ENCODE assay signal across 8 cellular contexts in the genomic region with DNA sequence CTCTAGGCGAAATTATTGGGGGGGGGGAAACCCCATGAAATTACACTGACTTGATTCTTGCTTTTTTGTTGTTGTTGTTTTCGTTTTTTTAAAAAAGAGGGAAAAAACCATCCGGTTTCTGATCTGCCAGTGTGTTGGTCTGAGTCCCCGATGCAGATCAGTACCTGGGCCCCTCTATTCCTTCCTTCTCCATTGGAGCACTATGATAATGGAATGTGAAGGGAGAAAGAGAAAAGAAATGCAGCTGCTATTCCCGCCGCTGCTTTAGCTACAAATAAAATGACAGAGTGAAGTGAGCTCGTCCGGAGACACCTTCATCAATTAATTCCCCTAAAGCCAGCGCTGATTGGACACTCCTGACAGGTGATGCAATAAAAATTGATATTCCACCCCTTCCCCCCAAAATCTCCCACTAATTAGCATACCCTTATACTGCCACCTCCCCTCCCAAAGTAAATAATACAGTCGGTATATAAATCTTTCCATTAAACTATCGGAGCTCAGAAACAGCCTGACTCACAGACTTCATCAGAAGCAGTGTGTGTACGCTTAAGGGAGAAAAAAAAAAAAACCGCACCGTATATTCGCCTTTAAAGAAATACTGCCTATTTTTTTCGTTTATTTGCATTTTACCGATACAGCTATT. TPM values are rescaled to one million over a fixed set of nuclear protein-coding genes. Genes with fewer than 3 reads are reported as not detected.
DNase-seq lines count a peak whose midpoint lies in the region; ATAC-seq and TF ChIP-seq lines count a peak whose summit lies in the region.

No MANE protein-coding gene starts in this region.

- peaks cover 37% of the 10 kb centered on the region for H3K4me1 ChIP-seq in CD4-positive, alpha-beta memory T cell (ENCODE audit: insufficient read depth, low read length)
- peaks cover 2 to 4% of the 10 kb centered on the region in 2 experiments for H3K4me1 ChIP-seq in trophoblast cell (ENCODE audit: control insufficient read depth in 1 of 2, insufficient read depth in 2 of 2, low read length in 2 of 2)

- no peak overlapping the region for H3K27ac ChIP-seq in CD4-positive, alpha-beta memory T cell (ENCODE audit: low read depth, low read length)
- H3K27ac ChIP-seq in trophoblast cell (ENCODE audit: low read depth, low read length): no peak overlapping the region

- H3K23ac ChIP-seq in trophoblast cell (ENCODE audit: low read length): no peak overlapping the region

- peaks cover 23 to 50% (median 32%) of the 10 kb centered on the region in 4 donors for H3K4me1 Mint-ChIP-seq in CD4-positive, alpha-beta memory T cell
- H3K4me1 Mint-ChIP-seq in T-cell: peaks cover 39 to 42% (median 39%) of the 10 kb centered on the region in 3 donors

- peak overlapping the region; percentile 88 for H2BK12ac ChIP-seq in trophoblast cell (ENCODE audit: low read length)

- H3K18ac ChIP-seq in trophoblast cell (ENCODE audit: low read length): no peak overlapping the region

- peak overlapping the region; percentile 35 for H3K4ac ChIP-seq in trophoblast cell (ENCODE audit: low read depth, low read length)

- peaks cover 0 to 9% (median 0%) of the 10 kb centered on the region in 8 donors for H3K9me3 Mint-ChIP-seq in CD4-positive, alpha-beta memory T cell
- H3K9me3 Mint-ChIP-seq in T-cell: no peaks in the 10 kb centered on the region

- peak overlapping the region; percentile 25 for H4K8ac ChIP-seq in trophoblast cell (ENCODE audit: low read depth, low read length)

- no peak overlapping the region for H2AFZ ChIP-seq in trophoblast cell (ENCODE audit: insufficient read depth, low read length, poor library complexity)

- H2BK120ac ChIP-seq in trophoblast cell (ENCODE audit: insufficient read depth, low read length, poor library complexity): no peak overlapping the region

- CTCF ChIA-PET in CD4-positive, alpha-beta memory T cell (lab: Charles Lee; ENCODE audit: partially characterized antibody): interaction anchor here (0.7 to 1.4 kb wide), 3 partner anchors 16 to 41 kb away, joined by 3 to 10 read pairs (median 3); a partner anchor contains a TSS
- CTCF ChIA-PET in T-cell (lab: Charles Lee): interaction anchor here (0.6 to 4.0 kb wide), 6 partner anchors 8 to 923 kb away, joined by 3 to 16 read pairs (median 5); no protein-coding TSS in a partner anchor

- peaks cover 38% of the 10 kb centered on the region for H3K79me1 ChIP-seq in trophoblast cell (ENCODE audit: low read length)

- ATAC-seq in T-cell (replicated peaks in 1 of 4): no peak

- no peaks in the 10 kb centered on the region for H3K9me3 ChIP-seq in CD4-positive, alpha-beta memory T cell (ENCODE audit: control insufficient read depth in 1 of 2, low read length in 2 of 2)
- H3K9me3 ChIP-seq in MG63: no peaks in the 10 kb centered on the region
- H3K9me3 ChIP-seq in trophoblast cell (ENCODE audit: insufficient read depth, low read depth, low read length): peaks cover 3% of the 10 kb centered on the region

- POLR2A ChIA-PET in CD4-positive, alpha-beta memory T cell (lab: Charles Lee; ENCODE audit: partially characterized antibody): interaction anchor here (0.6 to 3.8 kb wide), 8 partner anchors 9 to 919 kb away, joined by 3 to 19 read pairs (median 4); a partner anchor contains a TSS
- POLR2A ChIA-PET in T-cell (lab: Charles Lee): interaction anchor here (0.6 to 0.7 kb wide), 4 partner anchors 18 to 1168 kb away, joined by 3 to 8 read pairs (median 7); a partner anchor contains a TSS

- H4K12ac ChIP-seq in trophoblast cell (ENCODE audit: low read depth, low read length): no peak overlapping the region

- no peak overlapping the region for H3K9ac ChIP-seq in trophoblast cell (ENCODE audit: low read length)

- H4K91ac ChIP-seq in trophoblast cell (ENCODE audit: low read depth, low read length): no peak overlapping the region

- H3K14ac ChIP-seq in trophoblast cell (ENCODE audit: low read length): no peak overlapping the region

- intact Hi-C loops in CD4-positive, alpha-beta memory T cell (cut with micrococcal nuclease): loop anchor here (1.0 kb wide), 3 partner anchors 7 to 21 kb away; a partner anchor contains a TSS

- no peaks in the 10 kb centered on the region for H3K36me3 ChIP-seq in CD4-positive, alpha-beta memory T cell (ENCODE audit: insufficient read depth, low read length)
- H3K36me3 ChIP-seq in MG63: no peaks in the 10 kb centered on the region
- H3K36me3 ChIP-seq in trophoblast cell (ENCODE audit: control insufficient read depth in 1 of 2, insufficient read depth in 2 of 2, low read length in 2 of 2): no peaks in the 10 kb centered on the region

- no peak overlapping the region for H2AK5ac ChIP-seq in trophoblast cell (ENCODE audit: low read length)

- H3K4me2 ChIP-seq in trophoblast cell (ENCODE audit: low read length): peak overlapping the region; percentile 95

- peak overlapping the region in 4 of 7 donors; percentile 4 to 90 (median 77) for H3K27ac Mint-ChIP-seq in CD4-positive, alpha-beta memory T cell
- H3K27ac Mint-ChIP-seq in T-cell: peak overlapping the region in 1 of 2 donors; percentile 60

- H3K4me3 ChIP-seq in CD4-positive, alpha-beta memory T cell (ENCODE audit: low read length in 2 of 2): peak overlapping the region in 1 of 2 donors; percentile 37
- peak overlapping the region; percentile 66 for H3K4me3 ChIP-seq in MG63
- peak overlapping the region; percentile 61 for H3K4me3 ChIP-seq in fibroblast of mammary gland (ENCODE audit: control insufficient read depth, low read depth, low read length)
- H3K4me3 ChIP-seq in trophoblast cell (ENCODE audit: low read depth, low read length): no peak overlapping the region

- no peaks in the 10 kb centered on the region for H3K36me3 Mint-ChIP-seq in CD4-positive, alpha-beta memory T cell
- no peaks in the 10 kb centered on the region for H3K36me3 Mint-ChIP-seq in T-cell

- peak overlapping the region; percentile 85 for H2BK5ac ChIP-seq in trophoblast cell (ENCODE audit: low read depth, low read length, poor library complexity)

- H3K27me3 ChIP-seq in CD4-positive, alpha-beta memory T cell (ENCODE audit: insufficient read depth, low read length): peaks cover 60% of the 10 kb centered on the region
- H3K27me3 ChIP-seq in MG63: no peaks in the 10 kb centered on the region
- H3K27me3 ChIP-seq in trophoblast cell (ENCODE audit: insufficient read depth, low read length): no peaks in the 10 kb centered on the region

- peaks cover 13% of the 10 kb centered on the region for H3K79me2 ChIP-seq in trophoblast cell (ENCODE audit: control insufficient read depth, insufficient read depth, low read length, poor library complexity)

- peak overlapping the region; percentile 62 to 90 (median 85) for H3K4me3 Mint-ChIP-seq in CD4-positive, alpha-beta memory T cell
- H3K4me3 Mint-ChIP-seq in T-cell: peak overlapping the region; percentile 75 to 80 (median 76)

- no CpG with 5 or more reads among the region's 17 CpGs for WGBS in trophoblast cell (ENCODE audit: extremely low coverage, insufficient coverage, insufficient read length)

- no peak for TF ChIP-seq CTCF in fibroblast of mammary gland (conservative IDR thresholded peaks at IDR 0.05; ENCODE audit: control insufficient read depth, insufficient read depth, low read depth, low read length)
- TF ChIP-seq CTCF in GM10266 (IDR thresholded peaks at IDR 0.05; ENCODE audit: control insufficient read depth, insufficient read depth, low read depth, missing control alignments): no peak

- peaks cover 52 to 66% of the 10 kb centered on the region in 2 donors for H3K27me3 Mint-ChIP-seq in CD4-positive, alpha-beta memory T cell
- H3K27me3 Mint-ChIP-seq in T-cell: peaks cover 62 to 80% of the 10 kb centered on the region in 2 donors

- DNase-seq in CD4-positive, alpha-beta memory T cell: peak in 2 of 5 donors; percentile 16 to 42
- no peak for DNase-seq in MG63
- DNase-seq in T-cell: no peak
- DNase-seq in fibroblast of mammary gland (ENCODE audit: low read depth): peak; percentile 50
- DNase-seq in trophoblast cell: no peak
- DNase-seq in GM10266 (ENCODE audit: extremely low spot score): no peak
- no peak for DNase-seq in HPDE6-E6E7 (ENCODE audit: extremely low spot score)
- no peak for DNase-seq in AG08396 (ENCODE audit: low spot score)

RNA-seq across cellular contexts. Expression of a gene that starts 7.4 kb away (rescaled TPM):
- under 1 TPM; 0.39 to 0.73 TPM for total RNA-seq in CD4-positive, alpha-beta memory T cell
- under 1 TPM; 0.13 to 0.94 TPM for polyA plus RNA-seq in CD4-positive, alpha-beta memory T cell
- total RNA-seq in MG63 (2014; rRNA removed; shearing (Covaris generic); ENCODE audit: low replicate concordance): 2.0 and 3.1 TPM in 2 replicates
- under 1 TPM; 0.12 to 0.72 (median 0.57) TPM for total RNA-seq in T-cell
- polyA plus RNA-seq in trophoblast cell (2013): 27.4 and 28.4 TPM in 2 replicates

RNA-seq across cellular contexts. Expression of a gene that starts 15.9 kb away (rescaled TPM):
- total RNA-seq in CD4-positive, alpha-beta memory T cell: 10 to 100 TPM; 64.6 to 73.4 TPM
- polyA plus RNA-seq in CD4-positive, alpha-beta memory T cell: 1 to 10 TPM; 5.2 to 8.5 TPM
- 15.2 and 22.5 TPM in 2 replicates for total RNA-seq in MG63 (2014; rRNA removed; shearing (Covaris generic); ENCODE audit: low replicate concordance)
- total RNA-seq in T-cell: 10 to 100 TPM; 57.7 to 76.5 (median 66.1) TPM
- polyA plus RNA-seq in trophoblast cell (2013): 53.9 and 56.9 TPM in 2 replicates
